In the genomic region with DNA sequence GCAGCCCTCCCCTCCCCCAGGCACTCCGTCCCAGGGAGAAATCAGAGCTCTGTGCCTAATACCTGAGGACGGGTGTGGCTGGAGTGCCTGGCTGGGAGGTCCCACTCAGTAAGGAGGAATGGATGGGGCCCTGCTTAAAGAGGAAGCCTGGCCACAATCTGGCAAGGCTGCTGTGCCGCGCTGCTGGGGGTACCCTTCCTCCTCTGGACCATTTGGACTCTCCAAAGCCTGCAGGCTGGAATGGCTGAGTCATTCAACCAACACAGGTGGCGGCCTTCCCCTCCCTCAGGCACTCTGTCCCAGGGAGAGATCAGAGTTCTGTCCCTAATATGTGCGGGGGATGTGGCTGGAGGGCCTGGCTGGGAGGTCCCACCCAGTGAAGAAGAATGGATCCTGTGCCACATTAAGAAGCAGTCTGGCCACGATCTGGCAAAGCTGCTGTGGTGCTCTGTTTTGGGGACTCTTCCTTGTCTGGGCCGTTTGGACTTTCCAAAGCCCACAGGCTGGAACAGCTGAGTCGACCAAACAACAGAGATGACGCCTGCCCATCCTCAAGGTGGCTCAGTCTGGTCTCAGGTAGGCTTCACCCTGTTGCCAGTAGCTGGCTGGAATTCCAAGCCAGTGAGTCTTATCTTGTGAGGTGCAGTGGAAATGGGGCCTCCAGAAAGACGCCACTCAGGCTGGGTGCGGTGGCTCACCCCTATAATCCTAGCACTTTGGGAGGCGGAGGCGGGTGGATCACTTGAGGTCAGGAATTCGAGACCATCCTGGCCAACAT, we compare ENCODE assay signal across 19 cellular contexts.
DNase-seq lines count a peak whose midpoint lies in the region; ATAC-seq, FAIRE-seq and TF ChIP-seq lines count a peak whose summit lies in the region.
"Had no signal": no experiment of that assay in that cellular context is flagged by ENCODE, and none has a peak within 500 bp of the region (broad histone marks: within the 10 kb centered on the region; RNA-seq: fewer than 3 reads in every experiment).

No MANE protein-coding gene starts in this region.

- 67% methylated on average over 4 of the region's 15 CpGs for WGBS in HepG2 (ENCODE audit: low lambda C conversion rate)
- WGBS in right lobe of liver (ENCODE audit: insufficient coverage, low coverage, low lambda C conversion rate, missing lambda C conversion rate), result 66% methylated on average over 3 of the region's 15 CpGs
- WGBS in K562 (ENCODE audit: insufficient coverage, low coverage, missing lambda C conversion rate), result 1% methylated on average over 8 of the region's 15 CpGs

- TF ChIP-seq POLR2A in HepG2 (IDR thresholded peaks at IDR 0.05; ENCODE audit: insufficient read depth in 1 of 2, low read depth in 2 of 2, low read length in 2 of 2) (no peak), right lobe of liver (IDR thresholded peaks at IDR 0.05) (no peak), HCT116 (IDR thresholded peaks at IDR 0.05; ENCODE audit: borderline replicate concordance, extremely low read depth, insufficient read depth, insufficient read length) (no peak), K562 (conservative IDR thresholded peaks at IDR 0.05) (no peak)

- H3K9me1 ChIP-seq in K562 (ENCODE audit: control insufficient read depth, insufficient read depth, low read length), result no peaks in the 10 kb centered on the region

- no peak for TF ChIP-seq CTCF in HepG2 (CRISPR knock-in tag; IDR thresholded peaks at IDR 0.05)
- no peak for TF ChIP-seq CTCF in right lobe of liver (IDR thresholded peaks at IDR 0.05)
- no peak for TF ChIP-seq CTCF in HCT116 (IDR thresholded peaks at IDR 0.05 in 2 of 3, conservative IDR thresholded peaks at IDR 0.05 in 1 of 3; ENCODE audit: borderline replicate concordance in 1 of 3, insufficient read depth in 1 of 3, low read depth in 2 of 3, low read length in 2 of 3)
- TF ChIP-seq CTCF in K562 (IDR thresholded peaks at IDR 0.05 in 2 of 3, conservative IDR thresholded peaks at IDR 0.05 in 1 of 3; ENCODE audit: insufficient read depth in 2 of 3, low read depth in 1 of 3, low read length in 3 of 3), result no peak

- FAIRE-seq in HepG2 (lab: Jason Lieb, UNC) (no peak), K562 (lab: Jason Lieb, UNC) (no peak)
- FAIRE-seq: A204.1, GM12878, GM18507 had no signal

- no peak overlapping the region for H3K27ac ChIP-seq in HepG2 (ENCODE audit: extremely low read length, insufficient read depth, low read length)
- no peak overlapping the region for H3K27ac ChIP-seq in right lobe of liver
- no peak overlapping the region for H3K27ac ChIP-seq in HCT116 (ENCODE audit: low read depth, low read length)
- no peak overlapping the region for H3K27ac ChIP-seq in K562 (ENCODE audit: extremely low read depth, low read depth, low read length)
- no peak overlapping the region for H3K27ac ChIP-seq in effector memory CD4-positive, alpha-beta T cell (ENCODE audit: insufficient read depth, low read length, poor library complexity, severe bottlenecking)

- RAD21 ChIA-PET in HCT116 (lab: Charles Lee; ENCODE audit: low non-redundant PET in 1 of 2, low total read pairs in 2 of 2, uncharacterized antibody in 2 of 2, unreplicated experiment in 2 of 2), result no interaction called here

- intact Hi-C loops in HepG2 (cut with micrococcal nuclease; ENCODE audit: unreplicated experiment) (no loop called here), right lobe of liver (cut with DNase I) (no loop called here), HCT116 (cut with micrococcal nuclease) (no loop called here), K562 (cut with micrococcal nuclease) (no loop called here)

- H4K20me1 ChIP-seq in HepG2 (ENCODE audit: insufficient read depth, low read length) (no peaks in the 10 kb centered on the region), HCT116 (ENCODE audit: insufficient read depth) (no peaks in the 10 kb centered on the region), K562 (replicated peaks; ENCODE audit: control insufficient read depth, insufficient read depth, low read length) (no peaks in the 10 kb centered on the region)

- H3K4me2 ChIP-seq in HepG2 (ENCODE audit: low read depth, low read length), result no peak overlapping the region
- H3K4me2 ChIP-seq in HCT116 (ENCODE audit: low read length), result peak overlapping the region; percentile 25; the same call in 1 of the 2 replicates
- H3K4me2 ChIP-seq in K562 (ENCODE audit: insufficient read depth, low read length), result no peak overlapping the region

- no peaks in the 10 kb centered on the region for H3K27me3 ChIP-seq in HepG2 (ENCODE audit: control insufficient read depth in 1 of 2, insufficient read depth in 2 of 2, low read length in 2 of 2)
- no peaks in the 10 kb centered on the region for H3K27me3 ChIP-seq in right lobe of liver
- H3K27me3 ChIP-seq in HCT116 (ENCODE audit: insufficient read depth, low read length), result no peaks in the 10 kb centered on the region
- H3K27me3 ChIP-seq in K562 (ENCODE audit: control insufficient read depth in 2 of 2, insufficient read depth in 2 of 2, low read length in 2 of 2), result peaks cover 2 to 16% of the 10 kb centered on the region in 2 experiments; a peak in 2 of 5 replicates
- H3K27me3 ChIP-seq in effector memory CD4-positive, alpha-beta T cell (replicated peaks; ENCODE audit: control insufficient read depth, insufficient read depth, low read length, poor library complexity, severe bottlenecking), result no peaks in the 10 kb centered on the region

- no peak for TF ChIP-seq EP300 in HepG2 (IDR thresholded peaks at IDR 0.05; ENCODE audit: low read depth in 2 of 2, low read length in 2 of 2)
- TF ChIP-seq EP300 in HepG2 (CRISPR knock-in tag; IDR thresholded peaks at IDR 0.05; ENCODE audit: borderline replicate concordance), result no peak
- TF ChIP-seq EP300 in K562 (IDR thresholded peaks at IDR 0.05; ENCODE audit: low read length), result no peak

- H3K4me1 ChIP-seq in HepG2 (ENCODE audit: insufficient read depth, low read length), result no peaks in the 10 kb centered on the region
- H3K4me1 ChIP-seq in right lobe of liver, result no peaks in the 10 kb centered on the region
- H3K4me1 ChIP-seq in HCT116 (ENCODE audit: control insufficient read depth in 1 of 2, insufficient read depth in 2 of 2, low read length in 2 of 2), result peaks cover 0 to 10% of the 10 kb centered on the region in 2 experiments; a peak in 2 of 4 replicates
- no peaks in the 10 kb centered on the region; a peak in 1 of 5 replicates for H3K4me1 ChIP-seq in K562 (replicated peaks in 1 of 2; ENCODE audit: control insufficient read depth in 2 of 2, insufficient read depth in 2 of 2, low read length in 2 of 2)
- no peaks in the 10 kb centered on the region for H3K4me1 ChIP-seq in effector memory CD4-positive, alpha-beta T cell (ENCODE audit: control insufficient read depth, insufficient read depth, low read length, poor library complexity, severe bottlenecking)
- H3K4me1 ChIP-seq: Caco-2 had no signal

- CTCF ChIA-PET in HepG2 (lab: Yijun Ruan, JAX; ENCODE audit: low intra/inter-chr PET ratio, low total read pairs), result no interaction called here
- CTCF ChIA-PET in HCT116 (lab: Charles Lee), result no interaction called here
- CTCF ChIA-PET in K562 (lab: Yijun Ruan, JAX; ENCODE audit: low intra/inter-chr PET ratio), result no interaction called here

- H3K9me2 ChIP-seq in HCT116 (ENCODE audit: insufficient read depth), result no peaks in the 10 kb centered on the region

- in situ Hi-C loops in HepG2 (cut with HindIII; ENCODE audit: extremely low pct_ligation_motif_present, low pct_unique_long_range_greater_than_20kb) (no loop called here), K562 (cut with MboI) (no loop called here)

- POLR2A ChIA-PET in HepG2 (lab: Yijun Ruan, JAX), result no interaction called here
- POLR2A ChIA-PET in HCT116 (lab: Charles Lee), result no interaction called here
- POLR2A ChIA-PET in K562 (lab: Yijun Ruan, JAX), result interaction anchor here (0.7 to 1.8 kb wide), 3 partner anchors 10 to 139 kb away, joined by 3 to 4 read pairs (median 3); no protein-coding TSS in a partner anchor

- H3K79me2 ChIP-seq in HepG2 (ENCODE audit: insufficient read depth, low read length) (no peaks in the 10 kb centered on the region), HCT116 (ENCODE audit: insufficient read depth, low read length) (no peaks in the 10 kb centered on the region), K562 (ENCODE audit: control insufficient read depth, insufficient read depth, low read length) (no peaks in the 10 kb centered on the region)

- H2AFZ ChIP-seq in HepG2 (ENCODE audit: low read length) (no peak overlapping the region), HCT116 (ENCODE audit: low read depth, low read length, poor library complexity, severe bottlenecking) (no peak overlapping the region), K562 (ENCODE audit: low read depth, low read length) (no peak overlapping the region)

- no peak for DNase-seq in HepG2 (ENCODE audit: low spot score)
- no peak for DNase-seq in right lobe of liver
- DNase-seq in HCT116 (ENCODE audit: low read depth, low spot score), result no peak
- peak in 1 of 4 experiments; percentile 1 for DNase-seq in K562 (ENCODE audit: extremely low read depth in 1 of 4, low spot score in 3 of 4)
- no peak for DNase-seq in effector memory CD4-positive, alpha-beta T cell
- DNase-seq in COR-L47 (lab: John Stamatoyannopoulos, UW), result no peak
- DNase-seq in AG20443 (ENCODE audit: low spot score), result no peak
- DNase-seq: Caco-2; CD8-positive, alpha-beta T cell; DMS53; GOT3; HFFc6; IMR-90; KG1 had no signal

- no peak overlapping the region for H3K4me3 ChIP-seq in HepG2 (replicated peaks in 1 of 3; ENCODE audit: insufficient read depth in 1 of 3, low read depth in 2 of 3, low read length in 3 of 3)
- H3K4me3 ChIP-seq in right lobe of liver, result no peak overlapping the region
- no peak overlapping the region for H3K4me3 ChIP-seq in HCT116 (replicated peaks in 1 of 2; ENCODE audit: low read depth in 1 of 2, low read length in 2 of 2)
- no peak overlapping the region for H3K4me3 ChIP-seq in K562
- H3K4me3 ChIP-seq in effector memory CD4-positive, alpha-beta T cell (ENCODE audit: insufficient read depth, low read depth, low read length, poor library complexity, severe bottlenecking), result no peak overlapping the region
- H3K4me3 ChIP-seq: GM12878, HAP-1 had no signal

- BruUV-seq in HepG2 (replicated peaks; lab: Mats Ljungman, UMichigan) (no TSS peak), HCT116 (replicated peaks; lab: Mats Ljungman, UMichigan) (no TSS peak), K562 (replicated peaks; lab: Mats Ljungman, UMichigan) (no TSS peak)

- peak; percentile 31; the same call in 1 of the 3 replicates for ATAC-seq in HepG2
- no peak for ATAC-seq in right lobe of liver
- ATAC-seq in HCT116, result peak; percentile 49
- ATAC-seq in K562, result no peak; the same call in 1 of the 3 replicates
- no peak for ATAC-seq in GM18511 (IDR thresholded peaks at IDR 0.05; ENCODE audit: unreplicated experiment)
- ATAC-seq: CD8-positive, alpha-beta T cell; GM12878 had no signal

- H3K9ac ChIP-seq in HepG2 (ENCODE audit: insufficient read depth, low read depth, low read length) (no peak overlapping the region), HCT116 (ENCODE audit: low read length) (no peak overlapping the region), K562 (ENCODE audit: insufficient read depth in 1 of 2, low read depth in 2 of 2, low read length in 2 of 2) (no peak overlapping the region)

- no peak for TF ChIP-seq RAD21 in HepG2 (CRISPR knock-in tag; IDR thresholded peaks at IDR 0.05)
- TF ChIP-seq RAD21 in HCT116 (IDR thresholded peaks at IDR 0.05; ENCODE audit: low read depth), result no peak
- TF ChIP-seq RAD21 in K562 (CRISPR knock-in tag; conservative IDR thresholded peaks at IDR 0.05 in 1 of 2, IDR thresholded peaks at IDR 0.05 in 1 of 2), result no peak

- H3K36me3 ChIP-seq in HepG2 (replicated peaks in 1 of 2; ENCODE audit: control insufficient read depth in 1 of 2, insufficient read depth in 2 of 2, low read length in 2 of 2), result no peaks in the 10 kb centered on the region
- H3K36me3 ChIP-seq in right lobe of liver, result no peaks in the 10 kb centered on the region
- H3K36me3 ChIP-seq in HCT116 (ENCODE audit: control insufficient read depth in 1 of 2, insufficient read depth in 2 of 2, low read length in 2 of 2), result no peaks in the 10 kb centered on the region
- no peaks in the 10 kb centered on the region for H3K36me3 ChIP-seq in K562 (ENCODE audit: control insufficient read depth, insufficient read depth, low read length)
- no peaks in the 10 kb centered on the region for H3K36me3 ChIP-seq in effector memory CD4-positive, alpha-beta T cell (ENCODE audit: control insufficient read depth, insufficient read depth, low read length)
- H3K36me3 ChIP-seq: HAP-1 had no signal

- H3K9me3 ChIP-seq in HepG2 (ENCODE audit: low read length), result no peaks in the 10 kb centered on the region
- no peaks in the 10 kb centered on the region for H3K9me3 ChIP-seq in right lobe of liver
- H3K9me3 ChIP-seq in HCT116 (ENCODE audit: control insufficient read depth in 1 of 2, insufficient read depth in 1 of 2, low read depth in 1 of 2, low read length in 2 of 2), result no peaks in the 10 kb centered on the region
- no peaks in the 10 kb centered on the region for H3K9me3 ChIP-seq in K562 (replicated peaks; ENCODE audit: control insufficient read depth, insufficient read depth, low read depth, low read length)
- no peaks in the 10 kb centered on the region for H3K9me3 ChIP-seq in effector memory CD4-positive, alpha-beta T cell (ENCODE audit: control insufficient read depth, low read length)
- H3K9me3 ChIP-seq: Caco-2, HAP-1 had no signal

Comparison
In these comparisons a context has a peak if more than half of its experiments do, and no peak if none do; other contexts are left out.
1. ATAC-seq: peak in HepG2 (single experiment) and HCT116 (single experiment); none in right lobe of liver (0 of 4), K562 (single experiment) and GM18511 (single experiment).